In the genomic region with DNA sequence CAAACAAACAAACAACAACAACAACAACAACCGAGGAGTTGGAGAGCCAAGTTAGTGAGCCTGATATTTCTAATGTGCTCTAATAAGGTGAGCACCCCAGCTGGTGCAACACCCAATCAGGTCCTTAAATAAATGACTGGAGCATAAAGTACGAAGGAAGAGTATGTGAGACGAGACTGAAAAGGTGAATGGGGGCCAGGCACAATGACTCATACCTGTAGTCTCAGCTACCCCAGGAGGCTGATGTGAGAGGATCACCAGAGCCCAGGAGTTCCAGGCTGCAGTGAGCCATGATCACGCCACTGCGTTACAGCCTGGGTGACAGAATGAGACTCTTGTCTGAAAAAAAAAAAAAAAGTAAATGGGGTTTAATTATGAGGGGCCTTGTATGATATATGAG, we compare ENCODE assay signal across 15 cellular contexts.
DNase-seq lines count a peak whose midpoint lies in the region; ATAC-seq and TF ChIP-seq lines count a peak whose summit lies in the region.
"Had no signal": no experiment of that assay in that cellular context is flagged by ENCODE, and none has a peak within 500 bp of the region (broad histone marks: within the 10 kb centered on the region; RNA-seq: fewer than 3 reads in every experiment).

No MANE protein-coding gene starts in this region.

- DNase-seq in H4 (ENCODE audit: low spot score) (peak; percentile 55), WTC11 (ENCODE audit: low spot score) (no peak), endodermal cell (peak; percentile 63), smooth muscle cell (lab: John Stamatoyannopoulos, UW; ENCODE audit: unreplicated experiment) (no peak), DMS53 treated with DMSO at 0.1 percent for 48 hours (lab: John Stamatoyannopoulos, UW; ENCODE audit: unreplicated experiment) (no peak), left colon (no peak)
- DNase-seq in activated naive CD4-positive, alpha-beta T cell treated with anti-CD3 and anti-CD28 coated beads, Interleukin-2, amount 50 U/mL, for 72 hours (ENCODE audit: low spot score in 2 of 2) = no peak
- DNase-seq: AML-193; Caco-2; CD4-positive, alpha-beta T cell; DMS79; GDM1; H7; KG1 had no signal

- no peaks in the 10 kb centered on the region for H3K36me3 ChIP-seq in endodermal cell (ENCODE audit: control insufficient read depth, insufficient read depth, low read length)
- H3K36me3 ChIP-seq in smooth muscle cell (ENCODE audit: low read depth) = no peaks in the 10 kb centered on the region

- H3K4me1 ChIP-seq in endodermal cell (ENCODE audit: control insufficient read depth, insufficient read depth, low read length) = peaks cover 7% of the 10 kb centered on the region
- H3K4me1 ChIP-seq in smooth muscle cell (ENCODE audit: low read depth) = peaks cover 12% of the 10 kb centered on the region
- H3K4me1 ChIP-seq: Caco-2 had no signal

- H3K9me3 ChIP-seq in endodermal cell (ENCODE audit: control insufficient read depth, low read length) (no peaks in the 10 kb centered on the region), smooth muscle cell (replicated peaks; ENCODE audit: low read depth) (no peaks in the 10 kb centered on the region)
- H3K9me3 ChIP-seq: Caco-2 had no signal

- TF ChIP-seq CTCF in WTC11 (IDR thresholded peaks at IDR 0.05) (no peak), endodermal cell (conservative IDR thresholded peaks at IDR 0.05) (no peak), smooth muscle cell (IDR thresholded peaks at IDR 0.05; ENCODE audit: borderline replicate concordance, insufficient read depth, poor library complexity, severe bottlenecking) (no peak)

- 91 to 96% methylated on average over 4 to 5 of the region's 5 CpGs for WGBS in endodermal cell (ENCODE audit: insufficient coverage in 1 of 2, insufficient read length in 1 of 2), 2 experiments
- WGBS in smooth muscle cell (ENCODE audit: low lambda C conversion rate) = 84% methylated on average over 5 of the region's 5 CpGs

- no peaks in the 10 kb centered on the region for H3K9me3 Mint-ChIP-seq in WTC11
- no peaks in the 10 kb centered on the region for H3K9me3 Mint-ChIP-seq in endodermal cell
- H3K9me3 Mint-ChIP-seq in activated naive CD4-positive, alpha-beta T cell treated with anti-CD3 and anti-CD28 coated beads, Interleukin-2, amount 50 U/mL, for 72 hours = no peaks in the 10 kb centered on the region
- H3K9me3 Mint-ChIP-seq: CD4-positive, alpha-beta T cell had no signal

- H3K36me3 Mint-ChIP-seq in WTC11 (no peaks in the 10 kb centered on the region), endodermal cell (ENCODE audit: low read depth) (no peaks in the 10 kb centered on the region)
- H3K36me3 Mint-ChIP-seq in activated naive CD4-positive, alpha-beta T cell treated with anti-CD3 and anti-CD28 coated beads, Interleukin-2, amount 50 U/mL, for 72 hours = no peaks in the 10 kb centered on the region

- no peaks in the 10 kb centered on the region for H3K79me2 ChIP-seq in smooth muscle cell (ENCODE audit: low read depth)

- H2AFZ ChIP-seq in smooth muscle cell (ENCODE audit: low read depth) = no peak overlapping the region

- peaks cover 6% of the 10 kb centered on the region for H3F3A ChIP-seq in smooth muscle cell (ENCODE audit: low read depth)

- H3K4me3 Mint-ChIP-seq in WTC11 (no peak overlapping the region), endodermal cell (no peak overlapping the region)
- H3K4me3 Mint-ChIP-seq: CD4-positive, alpha-beta T cell had no signal

- H3K27ac ChIP-seq in endodermal cell (ENCODE audit: low read depth, low read length) = no peak overlapping the region
- peak overlapping the region; percentile 68 for H3K27ac ChIP-seq in smooth muscle cell (ENCODE audit: low read depth)
- H3K27ac ChIP-seq: C4-2B had no signal

- no peaks in the 10 kb centered on the region for H4K20me1 ChIP-seq in smooth muscle cell (ENCODE audit: low read depth)

- peaks cover 56% of the 10 kb centered on the region for H3K4me1 Mint-ChIP-seq in WTC11
- peaks cover 14% of the 10 kb centered on the region for H3K4me1 Mint-ChIP-seq in endodermal cell

- peak overlapping the region; percentile 74 for H3K4me2 ChIP-seq in smooth muscle cell

- CTCF ChIA-PET in WTC11 (lab: Charles Lee) = no interaction called here

- no peak overlapping the region for H3K4me3 ChIP-seq in endodermal cell (ENCODE audit: low read length)
- H3K4me3 ChIP-seq in smooth muscle cell = no peak overlapping the region

- no peaks in the 10 kb centered on the region for H3K27me3 Mint-ChIP-seq in WTC11 (ENCODE audit: low read depth)
- no peaks in the 10 kb centered on the region for H3K27me3 Mint-ChIP-seq in endodermal cell (ENCODE audit: insufficient read depth)
- H3K27me3 Mint-ChIP-seq: CD4-positive, alpha-beta T cell had no signal

- intact Hi-C loops in left colon (cut with DNase I, micrococcal nuclease) = no loop called here

- no peak overlapping the region for H3K9ac ChIP-seq in endodermal cell (ENCODE audit: extremely low read depth, low read length, poor library complexity, severe bottlenecking)
- H3K9ac ChIP-seq in smooth muscle cell (ENCODE audit: low read depth) = no peak overlapping the region

- H3K27me3 ChIP-seq in endodermal cell (ENCODE audit: control insufficient read depth, insufficient read depth, low read length, poor library complexity, severe bottlenecking) (peaks cover 4% of the 10 kb centered on the region), smooth muscle cell (ENCODE audit: low read depth) (no peaks in the 10 kb centered on the region)

- POLR2A ChIA-PET in WTC11 (lab: Charles Lee) = no interaction called here

- H3K27ac Mint-ChIP-seq in WTC11 (peak overlapping the region; percentile 15; the same call in 1 of the 2 replicates), endodermal cell (peak overlapping the region; percentile 16)
- H3K27ac Mint-ChIP-seq in activated naive CD4-positive, alpha-beta T cell treated with anti-CD3 and anti-CD28 coated beads, Interleukin-2, amount 50 U/mL, for 72 hours = no peak overlapping the region
- H3K27ac Mint-ChIP-seq: CD4-positive, alpha-beta T cell had no signal

- peak; percentile 29; the same call in 1 of the 2 replicates for ATAC-seq in WTC11
- no peak for ATAC-seq in left colon
- no peak for ATAC-seq in activated naive CD4-positive, alpha-beta T cell treated with anti-CD3 and anti-CD28 coated beads, Interleukin-2, amount 50 U/mL, for 72 hours

TF ChIP-seq in WTC11, 78 proteins besides CTCF, POLR2A, EP300 and RAD21 (continues in another document):
- TF ChIP-seq ZNF671 (CRISPR knock-in tag; IDR thresholded peaks at IDR 0.05) = no peak
- TF ChIP-seq ZNF416 (CRISPR knock-in tag; IDR thresholded peaks at IDR 0.05) = no peak
- no peak for TF ChIP-seq NR2C2 (CRISPR knock-in tag; IDR thresholded peaks at IDR 0.05)
- TF ChIP-seq RORB (CRISPR knock-in tag; IDR thresholded peaks at IDR 0.05) = no peak
- TF ChIP-seq, protein P1, sequence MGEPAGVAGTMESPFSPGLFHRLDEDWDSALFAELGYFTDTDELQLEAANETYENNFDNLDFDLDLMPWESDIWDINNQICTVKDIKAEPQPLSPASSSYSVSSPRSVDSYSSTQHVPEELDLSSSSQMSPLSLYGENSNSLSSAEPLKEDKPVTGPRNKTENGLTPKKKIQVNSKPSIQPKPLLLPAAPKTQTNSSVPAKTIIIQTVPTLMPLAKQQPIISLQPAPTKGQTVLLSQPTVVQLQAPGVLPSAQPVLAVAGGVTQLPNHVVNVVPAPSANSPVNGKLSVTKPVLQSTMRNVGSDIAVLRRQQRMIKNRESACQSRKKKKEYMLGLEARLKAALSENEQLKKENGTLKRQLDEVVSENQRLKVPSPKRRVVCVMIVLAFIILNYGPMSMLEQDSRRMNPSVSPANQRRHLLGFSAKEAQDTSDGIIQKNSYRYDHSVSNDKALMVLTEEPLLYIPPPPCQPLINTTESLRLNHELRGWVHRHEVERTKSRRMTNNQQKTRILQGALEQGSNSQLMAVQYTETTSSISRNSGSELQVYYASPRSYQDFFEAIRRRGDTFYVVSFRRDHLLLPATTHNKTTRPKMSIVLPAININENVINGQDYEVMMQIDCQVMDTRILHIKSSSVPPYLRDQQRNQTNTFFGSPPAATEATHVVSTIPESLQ (CRISPR knock-in tag; IDR thresholded peaks at IDR 0.05) = no peak
- no peak for TF ChIP-seq SP1 (CRISPR knock-in tag; conservative IDR thresholded peaks at IDR 0.05)
- no peak for TF ChIP-seq NR1H2 (CRISPR knock-in tag; IDR thresholded peaks at IDR 0.05)
- no peak for TF ChIP-seq NR3C1 (CRISPR knock-in tag; conservative IDR thresholded peaks at IDR 0.05; ENCODE audit: low read depth)
- no peak for TF ChIP-seq ETV6 (CRISPR knock-in tag; IDR thresholded peaks at IDR 0.05)
- TF ChIP-seq, protein P2, sequence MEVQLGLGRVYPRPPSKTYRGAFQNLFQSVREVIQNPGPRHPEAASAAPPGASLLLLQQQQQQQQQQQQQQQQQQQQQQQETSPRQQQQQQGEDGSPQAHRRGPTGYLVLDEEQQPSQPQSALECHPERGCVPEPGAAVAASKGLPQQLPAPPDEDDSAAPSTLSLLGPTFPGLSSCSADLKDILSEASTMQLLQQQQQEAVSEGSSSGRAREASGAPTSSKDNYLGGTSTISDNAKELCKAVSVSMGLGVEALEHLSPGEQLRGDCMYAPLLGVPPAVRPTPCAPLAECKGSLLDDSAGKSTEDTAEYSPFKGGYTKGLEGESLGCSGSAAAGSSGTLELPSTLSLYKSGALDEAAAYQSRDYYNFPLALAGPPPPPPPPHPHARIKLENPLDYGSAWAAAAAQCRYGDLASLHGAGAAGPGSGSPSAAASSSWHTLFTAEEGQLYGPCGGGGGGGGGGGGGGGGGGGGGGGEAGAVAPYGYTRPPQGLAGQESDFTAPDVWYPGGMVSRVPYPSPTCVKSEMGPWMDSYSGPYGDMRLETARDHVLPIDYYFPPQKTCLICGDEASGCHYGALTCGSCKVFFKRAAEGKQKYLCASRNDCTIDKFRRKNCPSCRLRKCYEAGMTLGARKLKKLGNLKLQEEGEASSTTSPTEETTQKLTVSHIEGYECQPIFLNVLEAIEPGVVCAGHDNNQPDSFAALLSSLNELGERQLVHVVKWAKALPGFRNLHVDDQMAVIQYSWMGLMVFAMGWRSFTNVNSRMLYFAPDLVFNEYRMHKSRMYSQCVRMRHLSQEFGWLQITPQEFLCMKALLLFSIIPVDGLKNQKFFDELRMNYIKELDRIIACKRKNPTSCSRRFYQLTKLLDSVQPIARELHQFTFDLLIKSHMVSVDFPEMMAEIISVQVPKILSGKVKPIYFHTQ (CRISPR knock-in tag; IDR thresholded peaks at IDR 0.05) = no peak
- TF ChIP-seq, protein P3, sequence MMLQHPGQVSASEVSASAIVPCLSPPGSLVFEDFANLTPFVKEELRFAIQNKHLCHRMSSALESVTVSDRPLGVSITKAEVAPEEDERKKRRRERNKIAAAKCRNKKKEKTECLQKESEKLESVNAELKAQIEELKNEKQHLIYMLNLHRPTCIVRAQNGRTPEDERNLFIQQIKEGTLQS (CRISPR knock-in tag; conservative IDR thresholded peaks at IDR 0.05) = no peak

Comparison
In these comparisons a context has a peak if more than half of its experiments do, and no peak if none do; other contexts are left out.
1. DNase-seq: peak in H4 (single experiment) and endodermal cell (single experiment); none in WTC11 (single experiment), smooth muscle cell (single experiment), DMS53 treated with DMSO at 0.1 percent for 48 hours (single experiment), left colon (0 of 2) and activated naive CD4-positive, alpha-beta T cell treated with anti-CD3 and anti-CD28 coated beads, Interleukin-2, amount 50 U/mL, for 72 hours (0 of 2).
2. H3K27ac Mint-ChIP-seq: peak in WTC11 (single experiment) and endodermal cell (single experiment); none in activated naive CD4-positive, alpha-beta T cell treated with anti-CD3 and anti-CD28 coated beads, Interleukin-2, amount 50 U/mL, for 72 hours (0 of 2).